ENCODE assay signal across 7 cellular contexts in the genomic region with DNA sequence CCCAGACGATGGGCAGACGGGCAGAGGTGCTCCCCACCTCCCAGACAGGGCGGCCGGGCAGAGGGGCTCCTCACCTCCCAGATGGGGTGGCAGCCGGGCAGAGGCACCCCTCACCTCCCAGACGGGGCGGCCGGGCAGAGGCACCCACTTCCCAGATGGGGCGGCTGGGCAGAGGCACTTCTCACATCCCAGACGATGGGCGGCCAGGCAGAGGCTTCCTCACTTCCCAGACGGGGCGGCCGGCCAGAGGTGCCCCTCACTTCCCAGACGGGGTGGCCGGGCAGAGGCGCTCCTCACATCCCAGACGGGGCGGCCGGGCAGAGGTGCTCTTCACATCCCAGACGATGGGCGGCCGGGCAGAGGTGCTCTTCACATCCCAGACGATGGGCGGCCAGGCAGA.
DNase-seq lines count a peak whose midpoint lies in the region; ATAC-seq, FAIRE-seq and TF ChIP-seq lines count a peak whose summit lies in the region.
"Not testable (repeated sequence)": the region's sequence is repeated elsewhere in the genome, so short reads cannot be mapped to it uniquely, and the experiment has no call there.

No MANE protein-coding gene starts in this region.

- POLR2A ChIA-PET in A549 (lab: Yijun Ruan, JAX); HepG2 (lab: Yijun Ruan, JAX): not testable (repeated sequence)

- H3K23ac ChIP-seq in neuronal stem cell (ENCODE audit: low read depth, low read length, poor library complexity), result not testable (repeated sequence)

- not testable (repeated sequence) for TF ChIP-seq CTCF in A549 (IDR thresholded peaks at IDR 0.05); chondrocyte (IDR thresholded peaks at IDR 0.05); hepatocyte (IDR thresholded peaks at IDR 0.05; ENCODE audit: poor library complexity); kidney (IDR thresholded peaks at IDR 0.05; ENCODE audit: borderline replicate concordance, extremely low read depth, insufficient read depth); HepG2 (CRISPR knock-in tag; IDR thresholded peaks at IDR 0.05)

- not testable (repeated sequence) for H2AK5ac ChIP-seq in neuronal stem cell (ENCODE audit: low read depth, low read length)

- not testable (repeated sequence) for H3K4me1 Mint-ChIP-seq in chondrocyte (ENCODE audit: low read depth)

- not testable (repeated sequence) for H3K27me3 Mint-ChIP-seq in chondrocyte (ENCODE audit: low read depth)

- DNase-seq in A549 (ENCODE audit: low read depth in 1 of 2, low spot score in 1 of 2); hepatocyte (ENCODE audit: low spot score); HepG2 (ENCODE audit: low spot score); neuronal stem cell (ENCODE audit: low spot score): not testable (repeated sequence)
- peak; percentile 93 for DNase-seq in chondrocyte (ENCODE audit: low spot score)
- peak; percentile 13 to 63 (median 34) for DNase-seq in right cardiac atrium
- DNase-seq in kidney, result peak; percentile 74

- H3K9ac ChIP-seq in kidney (ENCODE audit: low read length in 2 of 2); HepG2 (ENCODE audit: insufficient read depth, low read depth, low read length); neuronal stem cell (ENCODE audit: low read depth, low read length, poor library complexity): not testable (repeated sequence)

- not testable (repeated sequence) for H3K4ac ChIP-seq in neuronal stem cell (ENCODE audit: low read length)

- in situ Hi-C loops in HepG2 (cut with HindIII; ENCODE audit: extremely low pct_ligation_motif_present, low pct_unique_long_range_greater_than_20kb), result loop anchor here (10.0 kb wide), 1 partner anchor 914 kb away; a partner anchor contains a TSS

- H3K4me2 ChIP-seq in A549; hepatocyte; HepG2 (ENCODE audit: low read depth, low read length); neuronal stem cell (ENCODE audit: insufficient read depth, low read length, poor library complexity, severe bottlenecking): not testable (repeated sequence)

- peaks cover 14% of the 10 kb centered on the region for H3K4me1 ChIP-seq in A549
- H3K4me1 ChIP-seq in right cardiac atrium (ENCODE audit: control insufficient read depth, insufficient read depth, low read length); hepatocyte (ENCODE audit: insufficient read depth); kidney (ENCODE audit: control insufficient read depth in 1 of 2, insufficient read depth in 1 of 2, low read depth in 1 of 2, low read length in 2 of 2); HepG2 (ENCODE audit: insufficient read depth, low read length); neuronal stem cell (ENCODE audit: control insufficient read depth in 2 of 2, insufficient read depth in 1 of 2, low read depth in 1 of 2, low read length in 2 of 2): not testable (repeated sequence)

- H3K27me3 ChIP-seq in right cardiac atrium (ENCODE audit: control insufficient read depth, insufficient read depth); hepatocyte; neuronal stem cell (ENCODE audit: control insufficient read depth in 3 of 3, insufficient read depth in 3 of 3, low read depth in 1 of 3, low read length in 3 of 3): not testable (repeated sequence)
- H3K27me3 ChIP-seq in HepG2 (ENCODE audit: control insufficient read depth in 1 of 2, insufficient read depth in 2 of 2, low read length in 2 of 2), result peaks cover 1 to 20% of the 10 kb centered on the region in 2 experiments; a peak in 3 of 5 replicates

- not testable (repeated sequence) for H3K36me3 ChIP-seq in hepatocyte (replicated peaks; ENCODE audit: insufficient read depth, low read depth); kidney (ENCODE audit: control insufficient read depth in 1 of 2, insufficient read depth in 2 of 2, low read length in 2 of 2); HepG2 (replicated peaks in 1 of 2; ENCODE audit: control insufficient read depth in 1 of 2, insufficient read depth in 2 of 2, low read length in 2 of 2); neuronal stem cell (replicated peaks in 1 of 2; ENCODE audit: control insufficient read depth in 2 of 2, insufficient read depth in 2 of 2, low read length in 2 of 2)

- not testable (repeated sequence) for H2AFZ ChIP-seq in hepatocyte; HepG2 (ENCODE audit: low read length); neuronal stem cell (ENCODE audit: low read length)

- not testable (repeated sequence) for H3K79me1 ChIP-seq in neuronal stem cell (ENCODE audit: low read depth, low read length)

- H3K4me3 Mint-ChIP-seq in chondrocyte (ENCODE audit: unreplicated experiment), result not testable (repeated sequence)

- TF ChIP-seq EP300 in A549 (IDR thresholded peaks at IDR 0.05); HepG2 (IDR thresholded peaks at IDR 0.05; ENCODE audit: low read depth in 2 of 2, low read length in 2 of 2); HepG2 (CRISPR knock-in tag; IDR thresholded peaks at IDR 0.05; ENCODE audit: borderline replicate concordance): not testable (repeated sequence)

- H3K9me3 ChIP-seq in A549; right cardiac atrium (ENCODE audit: control insufficient read depth, low read length); hepatocyte (ENCODE audit: low read depth); kidney (ENCODE audit: control insufficient read depth in 1 of 2, low read length in 2 of 2); HepG2 (ENCODE audit: low read length); neuronal stem cell (replicated peaks in 1 of 2; ENCODE audit: control insufficient read depth in 2 of 2, insufficient read depth in 1 of 2, low read depth in 1 of 2, low read length in 2 of 2): not testable (repeated sequence)

- not testable (repeated sequence) for H3K18ac ChIP-seq in neuronal stem cell (ENCODE audit: low read length)

- H3K27ac ChIP-seq in A549 (peak overlapping the region; percentile 49 to 69; a peak in 4 of 6 replicates), hepatocyte (peak overlapping the region; percentile 34)
- not testable (repeated sequence) for H3K27ac ChIP-seq in right cardiac atrium (ENCODE audit: low read length); kidney (ENCODE audit: low read depth in 2 of 2, low read length in 2 of 2); HepG2 (ENCODE audit: extremely low read length, insufficient read depth, low read length); neuronal stem cell (replicated peaks; ENCODE audit: low read length)

- CTCF ChIA-PET in A549 (lab: Yijun Ruan, JAX); HepG2 (lab: Yijun Ruan, JAX; ENCODE audit: low intra/inter-chr PET ratio, low total read pairs): not testable (repeated sequence)

- H2BK5ac ChIP-seq in neuronal stem cell (ENCODE audit: low read length), result not testable (repeated sequence)

- FAIRE-seq in A549 (lab: Jason Lieb, UNC); kidney (lab: Jason Lieb, UNC); HepG2 (lab: Jason Lieb, UNC): not testable (repeated sequence)

- H3K4me3 ChIP-seq in A549; right cardiac atrium (ENCODE audit: low read length); hepatocyte; kidney (ENCODE audit: low read length in 2 of 2); HepG2 (replicated peaks in 1 of 3; ENCODE audit: insufficient read depth in 1 of 3, low read depth in 2 of 3, low read length in 3 of 3); neuronal stem cell (ENCODE audit: low read length in 2 of 2): not testable (repeated sequence)

- intact Hi-C loops in right cardiac atrium (cut with DNase I), result loop anchor here in 1 of 4 donors (10.0 kb wide), 1 partner anchor 914 kb away; a partner anchor contains a TSS
- intact Hi-C loops in kidney (cut with DNase I), result not testable (repeated sequence)
- intact Hi-C loops in HepG2 (cut with micrococcal nuclease; ENCODE audit: unreplicated experiment), result loop anchor here (5.0 kb wide), 1 partner anchor 802 kb away; no protein-coding TSS in a partner anchor

- H3K36me3 Mint-ChIP-seq in chondrocyte (ENCODE audit: low read depth), result not testable (repeated sequence)

- not testable (repeated sequence) for ATAC-seq in A549, right cardiac atrium, HepG2

- H4K8ac ChIP-seq in neuronal stem cell (ENCODE audit: low read depth, low read length), result not testable (repeated sequence)

- not testable (repeated sequence) for TF ChIP-seq RAD21 in A549 (conservative IDR thresholded peaks at IDR 0.05 in 1 of 2, IDR thresholded peaks at IDR 0.05 in 1 of 2); HepG2 (CRISPR knock-in tag; IDR thresholded peaks at IDR 0.05)

- WGBS in A549 (ENCODE audit: missing lambda C conversion rate), result 93% methylated on average over 3 of the region's 25 CpGs
- WGBS in right cardiac atrium, result 97% methylated on average over 25 of the region's 25 CpGs
- WGBS in hepatocyte (ENCODE audit: low lambda C conversion rate, missing lambda C conversion rate), result 97% methylated on average over 16 of the region's 25 CpGs
- WGBS in HepG2 (ENCODE audit: low lambda C conversion rate), result 63% methylated on average over 10 of the region's 25 CpGs
- WGBS in neuronal stem cell (ENCODE audit: extremely low coverage in 2 of 2, insufficient read length in 2 of 2, insufficient replicate concordance in 1 of 2), 2 donors, result no CpG with 5 or more reads among the region's 25 CpGs

- not testable (repeated sequence) for H3K79me2 ChIP-seq in hepatocyte; HepG2 (ENCODE audit: insufficient read depth, low read length)

- peak overlapping the region; percentile 38 for H3K14ac ChIP-seq in neuronal stem cell (ENCODE audit: low read length)

- H3K9me2 ChIP-seq in hepatocyte (replicated peaks; ENCODE audit: insufficient read depth), result not testable (repeated sequence)

- H3K9me3 Mint-ChIP-seq in chondrocyte (ENCODE audit: low read depth), result not testable (repeated sequence)

- TF ChIP-seq POLR2A in A549 (IDR thresholded peaks at IDR 0.05; ENCODE audit: low read length); HepG2 (IDR thresholded peaks at IDR 0.05; ENCODE audit: insufficient read depth in 1 of 2, low read depth in 2 of 2, low read length in 2 of 2): not testable (repeated sequence)

- H3K27ac Mint-ChIP-seq in chondrocyte (ENCODE audit: unreplicated experiment), result not testable (repeated sequence)

- not testable (repeated sequence) for BruUV-seq in HepG2 (replicated peaks; lab: Mats Ljungman, UMichigan)

- not testable (repeated sequence) for H2BK15ac ChIP-seq in neuronal stem cell (ENCODE audit: low read length)

- not testable (repeated sequence) for H4K20me1 ChIP-seq in hepatocyte (ENCODE audit: insufficient read depth, poor library complexity, severe bottlenecking); HepG2 (ENCODE audit: insufficient read depth, low read length)

- H2BK12ac ChIP-seq in neuronal stem cell (ENCODE audit: low read length), result not testable (repeated sequence)

- not testable (repeated sequence) for H4K91ac ChIP-seq in neuronal stem cell (ENCODE audit: low read depth, low read length, poor library complexity)

- not testable (repeated sequence) for H2BK120ac ChIP-seq in neuronal stem cell (ENCODE audit: low read depth, low read length)
